In genomic region chr11:115357066-115357465, GRCh38 we compare ENCODE assay signal across 29 cellular contexts.
"Had no signal": no experiment of that assay in that cellular context is flagged by ENCODE, and none has a peak within 500 bp of the region (broad histone marks: within the 10 kb centered on the region; RNA-seq: fewer than 3 reads in every experiment).

No MANE protein-coding gene starts in this region.

- H3K36me3 Mint-ChIP-seq: activated naive CD8-positive, alpha-beta T cell treated with anti-CD3 and anti-CD28 coated beads for 36 hours had no signal

- ATAC-seq: activated CD8-positive, alpha-beta T cell treated with anti-CD3 and anti-CD28 coated beads for 36 hours; activated T-cell treated with anti-CD3 and anti-CD28 coated beads, Interleukin-2, amount 50 U/mL, for 72 hours; activated T-helper 17 cell treated with anti-CD3 and anti-CD28 coated beads, Interleukin-2, amount 50 U/mL, for 72 hours; Right ventricle myocardium inferior had no signal

- DNase-seq: activated CD4-positive, alpha-beta T cell treated with anti-CD3 and anti-CD28 coated beads, Interleukin-2, amount 10 ng/mL, durations not matched to agents 24 days and 14 days; activated CD4-positive, alpha-beta T cell treated with anti-CD3 and anti-CD28 coated beads, Interleukin-2, amount 50 U/mL, for 4 hours; activated CD8-positive, alpha-beta T cell treated with anti-CD3 and anti-CD28 coated beads for 36 hours; activated effector memory CD4-positive, alpha-beta T cell treated with anti-CD3 and anti-CD28 coated beads, Interleukin-2, amount 50 U/mL, for 16 hours; activated naive CD4-positive, alpha-beta T cell; activated naive CD4-positive, alpha-beta T cell treated with anti-CD3 and anti-CD28 coated beads, Interleukin-2, amount 50 U/mL, for 16 hours; activated naive CD8-positive, alpha-beta T cell treated with anti-CD3 and anti-CD28 coated beads for 36 hours; activated T-cell treated with anti-CD3 and anti-CD28 coated beads, Interleukin-2, amount 50 U/mL, for 1 hour; activated T-cell treated with anti-CD3 and anti-CD28 coated beads, Interleukin-2, amount 50 U/mL, for 72 hours; amniotic stem cell; aorta; brain microvascular endothelial cell; NCI-H1105; NCI-H1417 treated with DMSO at 0.1 percent for 48 hours; NCI-H1694; NCI-H2029; NCI-H2171 treated with DMSO at 0.1 percent for 48 hours; NCI-H2227 treated with DMSO at 0.1 percent for 48 hours; NCI-H446; NCI-H524; Peyer's patch; SIG-M5 had no signal

- H3K4me1 ChIP-seq: Peyer's patch had no signal

- H3K27ac ChIP-seq: brain microvascular endothelial cell, KMS-11, Peyer's patch, RWPE1 had no signal

- H3K9ac ChIP-seq: KMS-11 had no signal

- H3K4me3 Mint-ChIP-seq: activated CD4-positive, alpha-beta T cell treated with anti-CD3 and anti-CD28 coated beads, Interleukin-2, amount 10 ng/mL, durations not matched to agents 24 days and 14 days; activated CD8-positive, alpha-beta T cell treated with anti-CD3 and anti-CD28 coated beads for 36 hours; activated naive CD8-positive, alpha-beta T cell treated with anti-CD3 and anti-CD28 coated beads for 36 hours; activated T-cell treated with anti-CD3 and anti-CD28 coated beads, Interleukin-2, amount 50 U/mL, for 72 hours; activated T-helper 17 cell treated with anti-CD3 and anti-CD28 coated beads, Interleukin-2, amount 50 U/mL, for 72 hours; central memory CD8-positive, alpha-beta T cell; T-helper 1 cell treated with Interleukin-12 subunit alpha and Interleukin-12 subunit beta and Interleukin-4 antibody, amounts not matched to agents 30 μg/mL and 1 μg/mL, for 36 hours; T-helper 2 cell treated with Interferon-gamma antibody and Interleukin-4, amounts not matched to agents 5 μg/mL and 100 μg/mL, for 36 hours had no signal

- H3K27me3 ChIP-seq: brain microvascular endothelial cell, Peyer's patch had no signal

- H3K27ac Mint-ChIP-seq: activated CD4-positive, alpha-beta T cell treated with anti-CD3 and anti-CD28 coated beads, Interleukin-2, amount 10 ng/mL, durations not matched to agents 24 days and 14 days; activated CD8-positive, alpha-beta T cell treated with anti-CD3 and anti-CD28 coated beads for 36 hours; activated naive CD8-positive, alpha-beta T cell treated with anti-CD3 and anti-CD28 coated beads for 36 hours; activated T-cell treated with anti-CD3 and anti-CD28 coated beads, Interleukin-2, amount 50 U/mL, for 72 hours; activated T-helper 17 cell treated with anti-CD3 and anti-CD28 coated beads, Interleukin-2, amount 50 U/mL, for 72 hours; T-helper 1 cell treated with Interleukin-12 subunit alpha and Interleukin-12 subunit beta and Interleukin-4 antibody, amounts not matched to agents 30 μg/mL and 1 μg/mL, for 36 hours; T-helper 2 cell treated with Interferon-gamma antibody and Interleukin-4, amounts not matched to agents 5 μg/mL and 100 μg/mL, for 36 hours had no signal

- H3K36me3 ChIP-seq: brain microvascular endothelial cell, Peyer's patch had no signal

- H3K9me3 Mint-ChIP-seq: activated CD4-positive, alpha-beta T cell treated with anti-CD3 and anti-CD28 coated beads, Interleukin-2, amount 10 ng/mL, durations not matched to agents 24 days and 14 days; activated CD8-positive, alpha-beta T cell treated with anti-CD3 and anti-CD28 coated beads for 36 hours; activated naive CD8-positive, alpha-beta T cell treated with anti-CD3 and anti-CD28 coated beads for 36 hours; activated T-cell treated with anti-CD3 and anti-CD28 coated beads, Interleukin-2, amount 50 U/mL, for 72 hours; activated T-helper 17 cell treated with anti-CD3 and anti-CD28 coated beads, Interleukin-2, amount 50 U/mL, for 72 hours; central memory CD8-positive, alpha-beta T cell; T-helper 1 cell treated with Interleukin-12 subunit alpha and Interleukin-12 subunit beta and Interleukin-4 antibody, amounts not matched to agents 30 μg/mL and 1 μg/mL, for 36 hours; T-helper 2 cell treated with Interferon-gamma antibody and Interleukin-4, amounts not matched to agents 5 μg/mL and 100 μg/mL, for 36 hours had no signal

- H3K9me3 ChIP-seq: Peyer's patch had no signal

- H3K4me3 ChIP-seq: Peyer's patch had no signal

- H3K4me1 Mint-ChIP-seq: activated CD4-positive, alpha-beta T cell treated with anti-CD3 and anti-CD28 coated beads, Interleukin-2, amount 10 ng/mL, durations not matched to agents 24 days and 14 days; activated naive CD8-positive, alpha-beta T cell treated with anti-CD3 and anti-CD28 coated beads for 36 hours; activated T-helper 17 cell treated with anti-CD3 and anti-CD28 coated beads, Interleukin-2, amount 50 U/mL, for 72 hours; central memory CD8-positive, alpha-beta T cell had no signal

- H3K27me3 Mint-ChIP-seq: activated CD4-positive, alpha-beta T cell treated with anti-CD3 and anti-CD28 coated beads, Interleukin-2, amount 10 ng/mL, durations not matched to agents 24 days and 14 days; activated CD8-positive, alpha-beta T cell treated with anti-CD3 and anti-CD28 coated beads for 36 hours; activated naive CD8-positive, alpha-beta T cell treated with anti-CD3 and anti-CD28 coated beads for 36 hours; activated T-helper 17 cell treated with anti-CD3 and anti-CD28 coated beads, Interleukin-2, amount 50 U/mL, for 72 hours had no signal

- H3K4me2 ChIP-seq: KMS-11 had no signal
